In the genomic region with DNA sequence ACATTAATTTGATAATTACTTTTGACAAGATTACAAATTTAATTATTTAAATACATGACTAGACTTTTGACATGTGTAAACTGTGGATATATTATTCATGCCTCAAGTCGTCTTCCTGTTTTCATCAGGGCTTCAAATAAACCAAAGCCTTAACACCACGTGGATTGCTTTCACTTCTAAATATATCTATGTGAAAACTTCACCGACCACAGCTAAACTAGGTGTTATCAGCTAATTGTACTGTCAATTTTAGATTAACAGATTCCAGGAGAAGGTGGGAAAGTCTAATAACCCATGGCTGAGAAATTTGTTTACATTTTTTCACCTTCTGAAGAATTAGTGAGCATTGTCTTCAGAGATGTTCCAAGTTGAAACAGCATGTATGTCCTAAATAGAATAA, we compare ENCODE assay signal across 2 cellular contexts.
TF ChIP-seq lines count a peak whose summit lies in the region.

No MANE protein-coding gene starts in this region.

TF ChIP-seq in SK-N-SH, 30 proteins besides CTCF, POLR2A, EP300 and RAD21 (continued from another document):
- no peak for TF ChIP-seq SIN3A (IDR thresholded peaks at IDR 0.05; ENCODE audit: borderline replicate concordance, low read depth, low read length)
- TF ChIP-seq, protein P1, sequence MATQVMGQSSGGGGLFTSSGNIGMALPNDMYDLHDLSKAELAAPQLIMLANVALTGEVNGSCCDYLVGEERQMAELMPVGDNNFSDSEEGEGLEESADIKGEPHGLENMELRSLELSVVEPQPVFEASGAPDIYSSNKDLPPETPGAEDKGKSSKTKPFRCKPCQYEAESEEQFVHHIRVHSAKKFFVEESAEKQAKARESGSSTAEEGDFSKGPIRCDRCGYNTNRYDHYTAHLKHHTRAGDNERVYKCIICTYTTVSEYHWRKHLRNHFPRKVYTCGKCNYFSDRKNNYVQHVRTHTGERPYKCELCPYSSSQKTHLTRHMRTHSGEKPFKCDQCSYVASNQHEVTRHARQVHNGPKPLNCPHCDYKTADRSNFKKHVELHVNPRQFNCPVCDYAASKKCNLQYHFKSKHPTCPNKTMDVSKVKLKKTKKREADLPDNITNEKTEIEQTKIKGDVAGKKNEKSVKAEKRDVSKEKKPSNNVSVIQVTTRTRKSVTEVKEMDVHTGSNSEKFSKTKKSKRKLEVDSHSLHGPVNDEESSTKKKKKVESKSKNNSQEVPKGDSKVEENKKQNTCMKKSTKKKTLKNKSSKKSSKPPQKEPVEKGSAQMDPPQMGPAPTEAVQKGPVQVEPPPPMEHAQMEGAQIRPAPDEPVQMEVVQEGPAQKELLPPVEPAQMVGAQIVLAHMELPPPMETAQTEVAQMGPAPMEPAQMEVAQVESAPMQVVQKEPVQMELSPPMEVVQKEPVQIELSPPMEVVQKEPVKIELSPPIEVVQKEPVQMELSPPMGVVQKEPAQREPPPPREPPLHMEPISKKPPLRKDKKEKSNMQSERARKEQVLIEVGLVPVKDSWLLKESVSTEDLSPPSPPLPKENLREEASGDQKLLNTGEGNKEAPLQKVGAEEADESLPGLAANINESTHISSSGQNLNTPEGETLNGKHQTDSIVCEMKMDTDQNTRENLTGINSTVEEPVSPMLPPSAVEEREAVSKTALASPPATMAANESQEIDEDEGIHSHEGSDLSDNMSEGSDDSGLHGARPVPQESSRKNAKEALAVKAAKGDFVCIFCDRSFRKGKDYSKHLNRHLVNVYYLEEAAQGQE (IDR thresholded peaks at IDR 0.05; ENCODE audit: low read depth, low read length): no peak
- no peak for TF ChIP-seq POLR2AphosphoS5 (IDR thresholded peaks at IDR 0.05; ENCODE audit: low read depth, low read length)
- no peak for TF ChIP-seq MXI1 (IDR thresholded peaks at IDR 0.05; ENCODE audit: low read depth, low read length)
- no peak for TF ChIP-seq GATA2 (CRISPR knock-in tag; IDR thresholded peaks at IDR 0.05)

TF ChIP-seq in SK-N-SH treated with all-trans-retinoic acid at 6 μM for 48 hours, 23 proteins besides CTCF, POLR2A, EP300 and RAD21 (continued from another document):
- TF ChIP-seq CREB5 (CRISPR knock-in tag; IDR thresholded peaks at IDR 0.05; ENCODE audit: low read depth) (no peak), RARB (CRISPR knock-in tag; IDR thresholded peaks at IDR 0.05) (no peak), ZFP3 (CRISPR knock-in tag; IDR thresholded peaks at IDR 0.05) (no peak), PPARA (CRISPR knock-in tag; IDR thresholded peaks at IDR 0.05; ENCODE audit: borderline replicate concordance) (no peak), GLIS3 (CRISPR knock-in tag; IDR thresholded peaks at IDR 0.05) (no peak), TCF4 (CRISPR knock-in tag; IDR thresholded peaks at IDR 0.05; ENCODE audit: borderline replicate concordance) (no peak), TSHZ2 (CRISPR knock-in tag; IDR thresholded peaks at IDR 0.05) (no peak), OSR1 (CRISPR knock-in tag; IDR thresholded peaks at IDR 0.05) (no peak), ARNTL (CRISPR knock-in tag; IDR thresholded peaks at IDR 0.05; ENCODE audit: borderline replicate concordance, low read depth) (no peak), ISL1 (CRISPR knock-in tag; IDR thresholded peaks at IDR 0.05) (no peak), SNAI2 (CRISPR knock-in tag; IDR thresholded peaks at IDR 0.05) (no peak), CSRNP3 (CRISPR knock-in tag; IDR thresholded peaks at IDR 0.05) (no peak)
